ENCODE assay signal across 19 cellular contexts in genomic region chr1:169699769-169700168, GRCh38. TPM values are rescaled to one million over a fixed set of nuclear protein-coding genes. Genes with fewer than 3 reads are reported as not detected.
A peak's percentile ranks its signal among the peaks of the same experiment; 100 is the strongest.
DNase-seq lines count a peak whose midpoint lies in the region; ATAC-seq and TF ChIP-seq lines count a peak whose summit lies in the region.
"Had no signal": no experiment of that assay in that cellular context is flagged by ENCODE, and none has a peak within 500 bp of the region (broad histone marks: within the 10 kb centered on the region; RNA-seq: fewer than 3 reads in every experiment).

No MANE protein-coding gene starts in this region.

- intact Hi-C loops in activated T-helper 2 cell treated with anti-CD3 and anti-CD28 coated beads, Interferon-gamma antibody, Interleukin-2, Interleukin-4, amounts not matched to agents 10 μg/mL and 5 μg/mL and 100 μg/mL, durations not matched to agents 14 hours and 24 hours and 36 hours (cut with micrococcal nuclease): loop anchor here (1.0 to 10.0 kb wide), 7 partner anchors 9 to 1465 kb away; partner anchors contain the start of gene KIFAP3

- no peaks in the 10 kb centered on the region for H3K27me3 Mint-ChIP-seq in stimulated activated naive CD8-positive, alpha-beta T cell treated with anti-CD3 and anti-CD28 coated beads, Interleukin-15, Interleukin-2, amounts not matched to agents 100 ng/mL and 50 ng/mL, for 24 hours
- H3K27me3 Mint-ChIP-seq in activated T-helper 2 cell treated with anti-CD3 and anti-CD28 coated beads, Interferon-gamma antibody, Interleukin-2, Interleukin-4, amounts not matched to agents 10 μg/mL and 5 μg/mL and 100 μg/mL, durations not matched to agents 14 hours and 24 hours and 36 hours (ENCODE audit: low read depth): no peaks in the 10 kb centered on the region
- no peaks in the 10 kb centered on the region for H3K27me3 Mint-ChIP-seq in stimulated activated naive CD8-positive, alpha-beta T cell treated with anti-CD3 and anti-CD28 coated beads, Interleukin-15, amount 100 ng/mL, for 72 hours

- peaks cover 33% of the 10 kb centered on the region for H3K36me3 ChIP-seq in Loucy (ENCODE audit: insufficient read depth, low read length)
- H3K36me3 ChIP-seq: gastroesophageal sphincter had no signal

- H3K4me3 ChIP-seq in Loucy (ENCODE audit: low read length, poor library complexity, severe bottlenecking): peak overlapping the region; percentile 50
- H3K4me3 ChIP-seq: dorsolateral prefrontal cortex, gastroesophageal sphincter had no signal

- no peaks in the 10 kb centered on the region for H3K9me3 Mint-ChIP-seq in stimulated activated naive CD8-positive, alpha-beta T cell treated with anti-CD3 and anti-CD28 coated beads, Interleukin-15, Interleukin-2, amounts not matched to agents 100 ng/mL and 50 ng/mL, for 24 hours
- no peaks in the 10 kb centered on the region for H3K9me3 Mint-ChIP-seq in activated T-helper 2 cell treated with anti-CD3 and anti-CD28 coated beads, Interferon-gamma antibody, Interleukin-2, Interleukin-4, amounts not matched to agents 10 μg/mL and 5 μg/mL and 100 μg/mL, durations not matched to agents 14 hours and 24 hours and 36 hours
- no peaks in the 10 kb centered on the region for H3K9me3 Mint-ChIP-seq in stimulated activated naive CD8-positive, alpha-beta T cell treated with anti-CD3 and anti-CD28 coated beads, Interleukin-15, amount 100 ng/mL, for 72 hours
- H3K9me3 Mint-ChIP-seq: H9 had no signal

- H3K9me2 ChIP-seq in Loucy (replicated peaks; ENCODE audit: low read depth, low read length): no peaks in the 10 kb centered on the region

- no peak overlapping the region for H2AFZ ChIP-seq in Loucy (ENCODE audit: low read length)

- H3K4me2 ChIP-seq in Loucy (ENCODE audit: low read depth, low read length, poor library complexity, severe bottlenecking): peak overlapping the region; percentile 91

- H3K9ac ChIP-seq in Loucy (ENCODE audit: low read depth, low read length, poor library complexity, severe bottlenecking): peak overlapping the region; percentile 92

- H3F3A ChIP-seq in Loucy (ENCODE audit: low read depth): peaks cover 55% of the 10 kb centered on the region

- no peak overlapping the region for H3K4me3 Mint-ChIP-seq in stimulated activated naive CD8-positive, alpha-beta T cell treated with anti-CD3 and anti-CD28 coated beads, Interleukin-15, Interleukin-2, amounts not matched to agents 100 ng/mL and 50 ng/mL, for 24 hours
- no peak overlapping the region for H3K4me3 Mint-ChIP-seq in activated T-helper 2 cell treated with anti-CD3 and anti-CD28 coated beads, Interferon-gamma antibody, Interleukin-2, Interleukin-4, amounts not matched to agents 10 μg/mL and 5 μg/mL and 100 μg/mL, durations not matched to agents 14 hours and 24 hours and 36 hours (ENCODE audit: low read depth)
- H3K4me3 Mint-ChIP-seq in stimulated activated naive CD8-positive, alpha-beta T cell treated with anti-CD3 and anti-CD28 coated beads, Interleukin-15, amount 100 ng/mL, for 72 hours: peak overlapping the region; percentile 5 to 54
- H3K4me3 Mint-ChIP-seq: H9 had no signal

- H3K27ac Mint-ChIP-seq in stimulated activated naive CD8-positive, alpha-beta T cell treated with anti-CD3 and anti-CD28 coated beads, Interleukin-15, Interleukin-2, amounts not matched to agents 100 ng/mL and 50 ng/mL, for 24 hours: peak overlapping the region; percentile 53
- peak overlapping the region; percentile 83 for H3K27ac Mint-ChIP-seq in activated T-helper 2 cell treated with anti-CD3 and anti-CD28 coated beads, Interferon-gamma antibody, Interleukin-2, Interleukin-4, amounts not matched to agents 10 μg/mL and 5 μg/mL and 100 μg/mL, durations not matched to agents 14 hours and 24 hours and 36 hours
- peak overlapping the region; percentile 19 to 93 for H3K27ac Mint-ChIP-seq in stimulated activated naive CD8-positive, alpha-beta T cell treated with anti-CD3 and anti-CD28 coated beads, Interleukin-15, amount 100 ng/mL, for 72 hours
- H3K27ac Mint-ChIP-seq: H9 had no signal

- H3K9me3 ChIP-seq in Loucy (ENCODE audit: insufficient read depth, low read depth, low read length): no peaks in the 10 kb centered on the region
- H3K9me3 ChIP-seq: gastroesophageal sphincter had no signal

- peaks cover 41% of the 10 kb centered on the region for H3K79me2 ChIP-seq in Loucy (ENCODE audit: insufficient read depth, low read length)

- H3K27me3 ChIP-seq in Loucy (ENCODE audit: insufficient read depth, low read length, poor library complexity, severe bottlenecking): no peaks in the 10 kb centered on the region
- H3K27me3 ChIP-seq: gastroesophageal sphincter had no signal

- peaks cover 97% of the 10 kb centered on the region for H3K4me1 ChIP-seq in Loucy (ENCODE audit: insufficient read depth, low read length, poor library complexity, severe bottlenecking)
- H3K4me1 ChIP-seq: gastroesophageal sphincter had no signal

- DNase-seq in stimulated activated naive CD8-positive, alpha-beta T cell treated with anti-CD3 and anti-CD28 coated beads, Interleukin-15, Interleukin-2, amounts not matched to agents 100 U/mL and 50 U/mL, for 24 hours: no peak
- no peak for DNase-seq in activated T-helper 2 cell treated with anti-CD3 and anti-CD28 coated beads, Interferon-gamma antibody, Interleukin-2, Interleukin-4, amounts not matched to agents 10 μg/mL and 5 μg/mL and 100 μg/mL, durations not matched to agents 14 hours and 24 hours and 36 hours (ENCODE audit: low spot score)
- DNase-seq in stimulated activated naive CD8-positive, alpha-beta T cell treated with anti-CD3 and anti-CD28 coated beads, Interleukin-15, amount 100 ng/mL, for 72 hours: no peak
- no peak for DNase-seq in hypothalamus (lab: John Stamatoyannopoulos, UW)
- DNase-seq in ecto neural progenitor cell (ENCODE audit: low spot score): no peak
- DNase-seq: dorsolateral prefrontal cortex; erythroblast; H9; NCI-H146; NCI-H226; stimulated activated CD4-positive, alpha-beta T cell treated with anti-CD3 and anti-CD28 coated beads, Interleukin-2, amount 100 ng/mL, for 24 hours had no signal

- H3K36me3 Mint-ChIP-seq in stimulated activated naive CD8-positive, alpha-beta T cell treated with anti-CD3 and anti-CD28 coated beads, Interleukin-15, Interleukin-2, amounts not matched to agents 100 ng/mL and 50 ng/mL, for 24 hours (ENCODE audit: low read depth): peaks cover 83% of the 10 kb centered on the region
- H3K36me3 Mint-ChIP-seq in activated T-helper 2 cell treated with anti-CD3 and anti-CD28 coated beads, Interferon-gamma antibody, Interleukin-2, Interleukin-4, amounts not matched to agents 10 μg/mL and 5 μg/mL and 100 μg/mL, durations not matched to agents 14 hours and 24 hours and 36 hours (ENCODE audit: low read depth): peaks cover 90% of the 10 kb centered on the region

- peaks cover 46% of the 10 kb centered on the region for H3K4me1 Mint-ChIP-seq in stimulated activated naive CD8-positive, alpha-beta T cell treated with anti-CD3 and anti-CD28 coated beads, Interleukin-15, Interleukin-2, amounts not matched to agents 100 ng/mL and 50 ng/mL, for 24 hours (ENCODE audit: low read depth)
- H3K4me1 Mint-ChIP-seq in activated T-helper 2 cell treated with anti-CD3 and anti-CD28 coated beads, Interferon-gamma antibody, Interleukin-2, Interleukin-4, amounts not matched to agents 10 μg/mL and 5 μg/mL and 100 μg/mL, durations not matched to agents 14 hours and 24 hours and 36 hours (ENCODE audit: low read depth): peaks cover 93% of the 10 kb centered on the region
- H3K4me1 Mint-ChIP-seq in stimulated activated naive CD8-positive, alpha-beta T cell treated with anti-CD3 and anti-CD28 coated beads, Interleukin-15, amount 100 ng/mL, for 72 hours: peaks cover 100% of the 10 kb centered on the region
- H3K4me1 Mint-ChIP-seq: H9 had no signal

- peak; percentile 34 for TF ChIP-seq CTCF in Loucy (conservative IDR thresholded peaks at IDR 0.05; ENCODE audit: low read length)

- no peaks in the 10 kb centered on the region for H4K20me1 ChIP-seq in Loucy (ENCODE audit: insufficient read depth, low read length, poor library complexity, severe bottlenecking)

- ATAC-seq in stimulated activated naive CD8-positive, alpha-beta T cell treated with anti-CD3 and anti-CD28 coated beads, Interleukin-15, Interleukin-2, amounts not matched to agents 100 U/mL and 50 U/mL, for 24 hours: no peak
- ATAC-seq in stimulated activated naive CD8-positive, alpha-beta T cell treated with anti-CD3 and anti-CD28 coated beads, Interleukin-15, amount 100 ng/mL, for 72 hours: no peak
- no peak for ATAC-seq in GM19324 (IDR thresholded peaks at IDR 0.05; ENCODE audit: low FRiP score, unreplicated experiment)
- ATAC-seq: gastroesophageal sphincter, sciatic nerve had no signal

RNA-seq across cellular contexts. Expression of gene SELL, which starts 11.7 kb away (rescaled TPM):
- 63.0 and 64.9 TPM in 2 replicates for total RNA-seq in activated T-helper 2 cell treated with anti-CD3 and anti-CD28 coated beads, Interferon-gamma antibody, Interleukin-2, Interleukin-4, amounts not matched to agents 10 μg/mL and 5 μg/mL and 100 μg/mL, durations not matched to agents 14 hours and 24 hours and 36 hours
- total RNA-seq: bronchial epithelial cell, H9 had no signal

RNA-seq across cellular contexts. Expression of gene SELE, which starts 34.1 kb away (rescaled TPM):
- not detected in 2 replicates for total RNA-seq in activated T-helper 2 cell treated with anti-CD3 and anti-CD28 coated beads, Interferon-gamma antibody, Interleukin-2, Interleukin-4, amounts not matched to agents 10 μg/mL and 5 μg/mL and 100 μg/mL, durations not matched to agents 14 hours and 24 hours and 36 hours
- total RNA-seq: bronchial epithelial cell, H9, mononuclear cell, RPMI7951 had no signal

Comparison
In these comparisons a context has a peak if more than half of its experiments do, and no peak if none do; other contexts are left out.
1. H3K4me3 Mint-ChIP-seq: peak in stimulated activated naive CD8-positive, alpha-beta T cell treated with anti-CD3 and anti-CD28 coated beads, Interleukin-15, amount 100 ng/mL, for 72 hours (2 of 2); none in stimulated activated naive CD8-positive, alpha-beta T cell treated with anti-CD3 and anti-CD28 coated beads, Interleukin-15, Interleukin-2, amounts not matched to agents 100 ng/mL and 50 ng/mL, for 24 hours (single experiment) and activated T-helper 2 cell treated with anti-CD3 and anti-CD28 coated beads, Interferon-gamma antibody, Interleukin-2, Interleukin-4, amounts not matched to agents 10 μg/mL and 5 μg/mL and 100 μg/mL, durations not matched to agents 14 hours and 24 hours and 36 hours (single experiment).
2. Peak in every context shown above with its lines, with median percentiles within 50 percentile points of each other: H3K27ac Mint-ChIP-seq.